1 cellular context compared by ENCODE assay signal in genomic region chr11:67287355-67288197, GRCh38.
TF ChIP-seq lines count a peak whose summit lies in the region.

No MANE protein-coding gene starts in this region.

TF ChIP-seq in A549, 52 proteins besides CTCF, POLR2A, EP300 and RAD21 (continued from another document):
- TF ChIP-seq REST (IDR thresholded peaks at IDR 0.05) (no peak), HDAC2 (IDR thresholded peaks at IDR 0.05) (no peak), CBX8 (IDR thresholded peaks at IDR 0.05) (no peak), CEBPB (IDR thresholded peaks at IDR 0.05) (no peak), TP53 (CRISPR knock-in tag; IDR thresholded peaks at IDR 0.05) (no peak)
